8 cellular contexts compared by ENCODE assay signal in the genomic region with DNA sequence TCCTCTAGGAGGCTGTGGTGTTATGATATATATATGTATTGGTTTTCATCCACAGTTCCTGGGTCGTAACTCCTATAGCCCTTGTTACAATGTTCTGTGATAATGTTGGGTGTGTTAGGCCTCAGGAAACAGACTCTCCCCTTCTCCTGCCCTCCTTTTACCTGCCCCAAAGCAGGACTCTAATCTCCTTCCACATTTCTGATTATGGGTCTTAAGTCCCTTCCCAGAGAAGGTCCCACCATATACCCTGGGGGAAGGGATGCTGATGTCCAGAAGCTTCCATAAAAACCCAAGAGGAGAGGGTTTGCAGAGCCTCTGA. TPM values are rescaled to one million over a fixed set of nuclear protein-coding genes. Genes with fewer than 3 reads are reported as not detected.
DNase-seq lines count a peak whose midpoint lies in the region; ATAC-seq and TF ChIP-seq lines count a peak whose summit lies in the region.

No MANE protein-coding gene starts in this region.

- DNase-seq in activated CD4-positive, alpha-beta T cell treated with anti-CD3 and anti-CD28 coated beads, Interleukin-2, amount 10 ng/mL, durations not matched to agents 24 days and 14 days, result no peak
- DNase-seq in activated CD4-positive, alpha-beta T cell treated with anti-CD3 and anti-CD28 coated beads for 1 hour, result no peak
- DNase-seq in left lung (no peak), thoracic aorta (ENCODE audit: low spot score) (no peak), posterior cingulate gyrus (no peak), hypothalamus (lab: John Stamatoyannopoulos, UW) (no peak), GM20000 (ENCODE audit: low spot score) (no peak)

- H3K27ac Mint-ChIP-seq in activated CD4-positive, alpha-beta T cell treated with anti-CD3 and anti-CD28 coated beads, Interleukin-2, amount 10 ng/mL, durations not matched to agents 24 days and 14 days, result peak overlapping the region; percentile 88
- H3K27ac Mint-ChIP-seq in activated T-helper 17 cell treated with anti-CD3 and anti-CD28 coated beads, Interleukin-2, amount 50 U/mL, for 72 hours, result peak overlapping the region; percentile 95

- no peaks in the 10 kb centered on the region for H3K9me3 ChIP-seq in left lung
- no peaks in the 10 kb centered on the region for H3K9me3 ChIP-seq in thoracic aorta

- H3K36me3 ChIP-seq in left lung (peaks cover 0 to 54% of the 10 kb centered on the region in 2 donors), thoracic aorta (peaks cover 18% of the 10 kb centered on the region)

- H3K4me1 Mint-ChIP-seq in activated CD4-positive, alpha-beta T cell treated with anti-CD3 and anti-CD28 coated beads, Interleukin-2, amount 10 ng/mL, durations not matched to agents 24 days and 14 days, result peaks cover 34% of the 10 kb centered on the region
- peaks cover 9% of the 10 kb centered on the region for H3K4me1 Mint-ChIP-seq in activated T-helper 17 cell treated with anti-CD3 and anti-CD28 coated beads, Interleukin-2, amount 50 U/mL, for 72 hours

- H3K4me1 ChIP-seq in left lung (peaks cover 7 to 33% of the 10 kb centered on the region in 2 donors), thoracic aorta (ENCODE audit: control insufficient read depth in 1 of 2, low read depth in 2 of 2) (peaks cover 8 to 19% of the 10 kb centered on the region in 2 donors)

- H3K27ac ChIP-seq in left lung (peak overlapping the region; percentile 75 to 84), thoracic aorta (peak overlapping the region; percentile 74 to 80)

- H3K36me3 Mint-ChIP-seq in activated CD4-positive, alpha-beta T cell treated with anti-CD3 and anti-CD28 coated beads, Interleukin-2, amount 10 ng/mL, durations not matched to agents 24 days and 14 days (ENCODE audit: low read depth), result peaks cover 44% of the 10 kb centered on the region
- peaks cover 78% of the 10 kb centered on the region for H3K36me3 Mint-ChIP-seq in activated T-helper 17 cell treated with anti-CD3 and anti-CD28 coated beads, Interleukin-2, amount 50 U/mL, for 72 hours (ENCODE audit: low read depth)

- H3K4me3 Mint-ChIP-seq in activated CD4-positive, alpha-beta T cell treated with anti-CD3 and anti-CD28 coated beads, Interleukin-2, amount 10 ng/mL, durations not matched to agents 24 days and 14 days, result peak overlapping the region; percentile 94
- peak overlapping the region; percentile 92 for H3K4me3 Mint-ChIP-seq in activated T-helper 17 cell treated with anti-CD3 and anti-CD28 coated beads, Interleukin-2, amount 50 U/mL, for 72 hours

- no peaks in the 10 kb centered on the region for H3K9me3 Mint-ChIP-seq in activated CD4-positive, alpha-beta T cell treated with anti-CD3 and anti-CD28 coated beads, Interleukin-2, amount 10 ng/mL, durations not matched to agents 24 days and 14 days
- no peaks in the 10 kb centered on the region for H3K9me3 Mint-ChIP-seq in activated T-helper 17 cell treated with anti-CD3 and anti-CD28 coated beads, Interleukin-2, amount 50 U/mL, for 72 hours

- peak overlapping the region; percentile 88 to 98 for H3K4me3 ChIP-seq in left lung
- H3K4me3 ChIP-seq in thoracic aorta, result peak overlapping the region; percentile 77

- intact Hi-C loops in activated CD4-positive, alpha-beta T cell treated with anti-CD3 and anti-CD28 coated beads, Interleukin-2, amount 10 ng/mL, durations not matched to agents 24 days and 14 days (cut with micrococcal nuclease), result loop anchor here (1.0 to 10.0 kb wide), 4 partner anchors 20 to 195 kb away; partner anchors contain the start of genes DHX33, NUP88 and RABEP1
- intact Hi-C loops in left lung (cut with DNase I) (no loop called here), posterior cingulate gyrus (cut with DNase I) (loop anchor here (1.0 to 5.0 kb wide), 3 partner anchors 19 to 1213 kb away; partner anchors contain the start of genes C17orf100, DHX33, MED31 and RPAIN)

- no peaks in the 10 kb centered on the region for H3K27me3 Mint-ChIP-seq in activated CD4-positive, alpha-beta T cell treated with anti-CD3 and anti-CD28 coated beads, Interleukin-2, amount 10 ng/mL, durations not matched to agents 24 days and 14 days
- H3K27me3 Mint-ChIP-seq in activated T-helper 17 cell treated with anti-CD3 and anti-CD28 coated beads, Interleukin-2, amount 50 U/mL, for 72 hours, result no peaks in the 10 kb centered on the region

- ATAC-seq in activated T-helper 17 cell treated with anti-CD3 and anti-CD28 coated beads, Interleukin-2, amount 50 U/mL, for 72 hours (replicated peaks), result no peak
- no peak for ATAC-seq in left lung
- no peak for ATAC-seq in thoracic aorta (ENCODE audit: insufficient number of reproducible peaks, low FRiP score, low read depth)

- H3K27me3 ChIP-seq in left lung (no peaks in the 10 kb centered on the region), thoracic aorta (replicated peaks; ENCODE audit: insufficient read depth) (no peaks in the 10 kb centered on the region)

- TF ChIP-seq CTCF in left lung (IDR thresholded peaks at IDR 0.05), result no peak
- TF ChIP-seq CTCF in thoracic aorta (IDR thresholded peaks at IDR 0.05), result peak; percentile 6
- TF ChIP-seq CTCF in GM20000 (IDR thresholded peaks at IDR 0.05; ENCODE audit: extremely low read depth, missing control alignments), result no peak

RNA-seq across cellular contexts. Expression of gene C1QBP, which starts 0.5 kb away (rescaled TPM):
- 451 TPM in 2 replicates for total RNA-seq in activated CD4-positive, alpha-beta T cell treated with anti-CD3 and anti-CD28 coated beads, Interleukin-2, amount 10 ng/mL, durations not matched to agents 24 days and 14 days
- total RNA-seq in activated T-helper 17 cell treated with anti-CD3 and anti-CD28 coated beads, Interleukin-2, amount 50 U/mL, for 72 hours, result 100 to 1,000 TPM; 164 to 396 TPM
- total RNA-seq in left lung (100 to 1,000 TPM in 1 of 2 donors, 10 to 100 TPM in 1; 66.3 to 142 TPM), thoracic aorta (10 to 100 TPM; 37.0 to 71.7 TPM)

RNA-seq across cellular contexts. Expression of gene RPAIN, which starts 19.4 kb away (rescaled TPM):
- 63.2 and 64.7 TPM in 2 replicates for total RNA-seq in activated CD4-positive, alpha-beta T cell treated with anti-CD3 and anti-CD28 coated beads, Interleukin-2, amount 10 ng/mL, durations not matched to agents 24 days and 14 days
- 10 to 100 TPM; 32.9 to 33.8 TPM for total RNA-seq in activated T-helper 17 cell treated with anti-CD3 and anti-CD28 coated beads, Interleukin-2, amount 50 U/mL, for 72 hours
- total RNA-seq in left lung (10 to 100 TPM; 31.8 to 35.6 TPM), thoracic aorta (10 to 100 TPM; 33.1 to 44.5 TPM)

RNA-seq across cellular contexts. Expression of gene NUP88, which starts 19.9 kb away (rescaled TPM):
- total RNA-seq in activated CD4-positive, alpha-beta T cell treated with anti-CD3 and anti-CD28 coated beads, Interleukin-2, amount 10 ng/mL, durations not matched to agents 24 days and 14 days, result 164 and 168 TPM in 2 replicates
- 100 to 1,000 TPM in 1 of 2 donors, 10 to 100 TPM in 1; 77.2 to 101 TPM for total RNA-seq in activated T-helper 17 cell treated with anti-CD3 and anti-CD28 coated beads, Interleukin-2, amount 50 U/mL, for 72 hours
- total RNA-seq in left lung (10 to 100 TPM; 33.0 to 44.5 TPM), thoracic aorta (10 to 100 TPM; 74.1 to 95.0 TPM)

RNA-seq across cellular contexts. Expression of gene DHX33, which starts 29.4 kb away (rescaled TPM):
- 41.2 and 41.7 TPM in 2 replicates for total RNA-seq in activated CD4-positive, alpha-beta T cell treated with anti-CD3 and anti-CD28 coated beads, Interleukin-2, amount 10 ng/mL, durations not matched to agents 24 days and 14 days
- total RNA-seq in activated T-helper 17 cell treated with anti-CD3 and anti-CD28 coated beads, Interleukin-2, amount 50 U/mL, for 72 hours, result 10 to 100 TPM; 16.2 to 43.8 TPM
- total RNA-seq in left lung (10 to 100 TPM; 11.5 to 11.9 TPM), thoracic aorta (10 to 100 TPM; 13.3 to 19.8 TPM)

RNA-seq across cellular contexts. Expression of gene DERL2, which starts 46.6 kb away (rescaled TPM):
- total RNA-seq in activated CD4-positive, alpha-beta T cell treated with anti-CD3 and anti-CD28 coated beads, Interleukin-2, amount 10 ng/mL, durations not matched to agents 24 days and 14 days, result 64.3 and 69.8 TPM in 2 replicates
- total RNA-seq in activated T-helper 17 cell treated with anti-CD3 and anti-CD28 coated beads, Interleukin-2, amount 50 U/mL, for 72 hours, result 10 to 100 TPM; 58.3 to 69.6 TPM
- total RNA-seq in left lung (10 to 100 TPM; 59.8 to 79.1 TPM), thoracic aorta (10 to 100 TPM; 12.5 to 56.1 TPM)

Comparison
In these comparisons a context has a peak if more than half of its experiments do, and no peak if none do; other contexts are left out.
1. intact Hi-C loops: an anchor here in activated CD4-positive, alpha-beta T cell treated with anti-CD3 and anti-CD28 coated beads, Interleukin-2, amount 10 ng/mL, durations not matched to agents 24 days and 14 days (1.0 to 10.0 kb wide) and posterior cingulate gyrus (1.0 to 5.0 kb wide); none called in left lung.